Comparison of ENCODE assay signal across 9 cellular contexts in the genomic region with DNA sequence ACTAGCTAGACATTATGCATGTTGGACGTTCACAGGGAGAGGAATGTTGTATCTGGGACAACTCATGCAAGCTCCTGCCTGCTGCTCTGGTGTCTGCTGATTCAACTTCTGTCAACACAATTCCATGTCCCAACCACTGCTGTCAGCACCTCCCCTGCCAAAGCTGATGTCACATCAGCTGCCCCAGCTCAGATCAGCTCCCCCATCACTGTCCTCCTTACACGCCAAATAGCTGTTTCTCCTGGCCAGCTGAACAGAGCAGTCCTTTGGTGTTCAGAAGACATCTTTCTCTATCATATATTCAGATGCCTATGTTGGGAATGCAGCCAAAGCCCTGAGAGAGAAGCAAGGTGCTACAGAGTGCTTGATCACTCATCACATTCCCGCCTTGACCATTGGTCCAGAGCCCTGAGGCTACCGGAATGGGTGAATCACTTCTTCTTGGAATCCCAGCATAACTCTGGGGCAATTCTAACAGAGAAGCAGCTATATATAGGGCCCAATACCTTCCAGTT.
DNase-seq lines count a peak whose midpoint lies in the region; ATAC-seq and TF ChIP-seq lines count a peak whose summit lies in the region.
"Had no signal": no experiment of that assay in that cellular context is flagged by ENCODE, and none has a peak within 500 bp of the region (broad histone marks: within the 10 kb centered on the region; RNA-seq: fewer than 3 reads in every experiment).

No MANE protein-coding gene starts in this region.

- intact Hi-C loops in left ventricle myocardium superior (cut with micrococcal nuclease) = no loop called here

- H3K9me3 ChIP-seq in suprapubic skin = no peaks in the 10 kb centered on the region

- CTCF ChIA-PET in activated CD4-positive, alpha-beta memory T cell treated with anti-CD3 and anti-CD28 coated beads, Interleukin-2, amount 10 ng/mL, durations not matched to agents 7 days and 5 days (lab: Charles Lee) = no interaction called here

- no peaks in the 10 kb centered on the region for H3K36me3 ChIP-seq in suprapubic skin
- H3K36me3 ChIP-seq: tibial nerve had no signal

- H3K36me3 Mint-ChIP-seq in endothelial cell (ENCODE audit: low read depth, unreplicated experiment) = no peaks in the 10 kb centered on the region
- H3K36me3 Mint-ChIP-seq in activated CD4-positive, alpha-beta memory T cell treated with anti-CD3 and anti-CD28 coated beads, Interleukin-2, amount 10 ng/mL, durations not matched to agents 7 days and 5 days (ENCODE audit: low read depth) = no peaks in the 10 kb centered on the region

- TF ChIP-seq POLR2A in suprapubic skin (IDR thresholded peaks at IDR 0.05) = no peak

- no peaks in the 10 kb centered on the region for H3K9me3 Mint-ChIP-seq in endothelial cell (ENCODE audit: unreplicated experiment)
- no peaks in the 10 kb centered on the region for H3K9me3 Mint-ChIP-seq in activated CD4-positive, alpha-beta memory T cell treated with anti-CD3 and anti-CD28 coated beads, Interleukin-2, amount 10 ng/mL, durations not matched to agents 7 days and 5 days
- H3K9me3 Mint-ChIP-seq: activated naive CD8-positive, alpha-beta T cell treated with anti-CD3 and anti-CD28 coated beads, Interleukin-2, amount 10 ng/mL, durations not matched to agents 7 days and 5 days had no signal

- ATAC-seq in left ventricle myocardium superior = peak; percentile 99

- no peak for TF ChIP-seq EP300 in suprapubic skin (IDR thresholded peaks at IDR 0.05)

- no peaks in the 10 kb centered on the region for H3K27me3 ChIP-seq in suprapubic skin
- H3K27me3 ChIP-seq: tibial nerve had no signal

- no peak for TF ChIP-seq CTCF in HFF-Myc (IDR thresholded peaks at IDR 0.05; ENCODE audit: low read depth, low read length, missing control alignments)
- no peak for TF ChIP-seq CTCF in astrocyte of the spinal cord (IDR thresholded peaks at IDR 0.05; ENCODE audit: low read depth, low read length)
- no peak for TF ChIP-seq CTCF in suprapubic skin (IDR thresholded peaks at IDR 0.05)
- no peak for TF ChIP-seq CTCF in endothelial cell (IDR thresholded peaks at IDR 0.05; ENCODE audit: unreplicated experiment)

- H3K4me1 Mint-ChIP-seq in endothelial cell (ENCODE audit: unreplicated experiment) = no peaks in the 10 kb centered on the region
- no peaks in the 10 kb centered on the region for H3K4me1 Mint-ChIP-seq in activated CD4-positive, alpha-beta memory T cell treated with anti-CD3 and anti-CD28 coated beads, Interleukin-2, amount 10 ng/mL, durations not matched to agents 7 days and 5 days
- H3K4me1 Mint-ChIP-seq: activated naive CD8-positive, alpha-beta T cell treated with anti-CD3 and anti-CD28 coated beads, Interleukin-2, amount 10 ng/mL, durations not matched to agents 7 days and 5 days had no signal

- peak overlapping the region; percentile 28 for H3K27ac ChIP-seq in suprapubic skin
- H3K27ac ChIP-seq: tibial nerve had no signal

- POLR2A ChIA-PET in activated CD4-positive, alpha-beta memory T cell treated with anti-CD3 and anti-CD28 coated beads, Interleukin-2, amount 10 ng/mL, durations not matched to agents 7 days and 5 days (lab: Charles Lee) = no interaction called here

- H3K4me1 ChIP-seq in suprapubic skin = peaks cover 5% of the 10 kb centered on the region
- H3K4me1 ChIP-seq: tibial nerve had no signal

- WGBS in suprapubic skin = 31% methylated on average over 4 of the region's 4 CpGs

- H3K27ac Mint-ChIP-seq in endothelial cell (ENCODE audit: unreplicated experiment) = no peak overlapping the region
- no peak overlapping the region for H3K27ac Mint-ChIP-seq in activated CD4-positive, alpha-beta memory T cell treated with anti-CD3 and anti-CD28 coated beads, Interleukin-2, amount 10 ng/mL, durations not matched to agents 7 days and 5 days
- H3K27ac Mint-ChIP-seq: activated naive CD8-positive, alpha-beta T cell treated with anti-CD3 and anti-CD28 coated beads, Interleukin-2, amount 10 ng/mL, durations not matched to agents 7 days and 5 days had no signal

- in situ Hi-C loops in astrocyte of the spinal cord (cut with HindIII; ENCODE audit: low sequenced_read_pairs) = no loop called here

- H3K4me3 ChIP-seq in HFF-Myc (replicated peaks; ENCODE audit: low read depth, low read length) (no peak overlapping the region), astrocyte of the spinal cord (ENCODE audit: low read depth, low read length) (no peak overlapping the region), suprapubic skin (no peak overlapping the region)
- H3K4me3 ChIP-seq: tibial nerve had no signal

- DNase-seq in HFF-Myc (ENCODE audit: extremely low read depth, low read depth) = peak; percentile 54
- DNase-seq in astrocyte of the spinal cord (ENCODE audit: low read depth, low spot score) = peak; percentile 75
- peak; percentile 82 for DNase-seq in left ventricle myocardium superior
- peak in 1 of 2 donors; percentile 77 for DNase-seq in suprapubic skin (ENCODE audit: low spot score in 2 of 2)
- DNase-seq in endothelial cell (ENCODE audit: low spot score) = no peak
- no peak for DNase-seq in activated CD4-positive, alpha-beta memory T cell treated with anti-CD3 and anti-CD28 coated beads, Interleukin-2, amount 10 ng/mL, durations not matched to agents 7 days and 5 days
- DNase-seq in activated CD4-positive, alpha-beta T cell treated with anti-CD3 and anti-CD28 coated beads, Interleukin-2, amount 50 U/mL, for 1 hour = no peak
- DNase-seq: activated naive CD8-positive, alpha-beta T cell treated with anti-CD3 and anti-CD28 coated beads, Interleukin-2, amount 10 ng/mL, durations not matched to agents 7 days and 5 days had no signal

- H3K27me3 Mint-ChIP-seq in endothelial cell (ENCODE audit: unreplicated experiment) = no peaks in the 10 kb centered on the region
- H3K27me3 Mint-ChIP-seq in activated CD4-positive, alpha-beta memory T cell treated with anti-CD3 and anti-CD28 coated beads, Interleukin-2, amount 10 ng/mL, durations not matched to agents 7 days and 5 days = peaks cover 46% of the 10 kb centered on the region

- no peak overlapping the region for H3K4me3 Mint-ChIP-seq in endothelial cell (ENCODE audit: unreplicated experiment)
- H3K4me3 Mint-ChIP-seq in activated CD4-positive, alpha-beta memory T cell treated with anti-CD3 and anti-CD28 coated beads, Interleukin-2, amount 10 ng/mL, durations not matched to agents 7 days and 5 days = no peak overlapping the region
- H3K4me3 Mint-ChIP-seq: activated naive CD8-positive, alpha-beta T cell treated with anti-CD3 and anti-CD28 coated beads, Interleukin-2, amount 10 ng/mL, durations not matched to agents 7 days and 5 days had no signal

Comparison
In these comparisons a context has a peak if more than half of its experiments do, and no peak if none do; other contexts are left out.
1. DNase-seq: peak in HFF-Myc (single experiment), astrocyte of the spinal cord (single experiment) and left ventricle myocardium superior (single experiment); none in endothelial cell (single experiment), activated CD4-positive, alpha-beta memory T cell treated with anti-CD3 and anti-CD28 coated beads, Interleukin-2, amount 10 ng/mL, durations not matched to agents 7 days and 5 days (single experiment) and activated CD4-positive, alpha-beta T cell treated with anti-CD3 and anti-CD28 coated beads, Interleukin-2, amount 50 U/mL, for 1 hour (single experiment).